ENCODE assay signal across 34 cellular contexts in genomic region chr11:43774786-43775185, GRCh38.
DNase-seq lines count a peak whose midpoint lies in the region; ATAC-seq, FAIRE-seq and TF ChIP-seq lines count a peak whose summit lies in the region.
"Had no signal": no experiment of that assay in that cellular context is flagged by ENCODE, and none has a peak within 500 bp of the region (broad histone marks: within the 10 kb centered on the region; RNA-seq: fewer than 3 reads in every experiment).

No MANE protein-coding gene starts in this region.

- TF ChIP-seq EP300 in K562 (IDR thresholded peaks at IDR 0.05; ENCODE audit: low read length), result no peak

- H3K79me2 ChIP-seq in K562 (ENCODE audit: control insufficient read depth, insufficient read depth, low read length), result no peaks in the 10 kb centered on the region

- FAIRE-seq in K562 (lab: Jason Lieb, UNC), result no peak
- FAIRE-seq: A204.1, A549, D721Med had no signal

- no peaks in the 10 kb centered on the region for H3K9me1 ChIP-seq in K562 (ENCODE audit: control insufficient read depth, insufficient read depth, low read length)

- peaks cover 29% of the 10 kb centered on the region for H3K36me3 Mint-ChIP-seq in progenitor cell of endocrine pancreas (ENCODE audit: insufficient read depth)

- peaks cover 8% of the 10 kb centered on the region for H3K9me3 Mint-ChIP-seq in progenitor cell of endocrine pancreas (ENCODE audit: low read depth)

- TF ChIP-seq POLR2A in K562 (conservative IDR thresholded peaks at IDR 0.05), result no peak
- TF ChIP-seq POLR2A in breast epithelium (IDR thresholded peaks at IDR 0.05), result no peak

- no peak for TF ChIP-seq RAD21 in K562 (CRISPR knock-in tag; conservative IDR thresholded peaks at IDR 0.05 in 1 of 2, IDR thresholded peaks at IDR 0.05 in 1 of 2)

- WGBS in K562 (ENCODE audit: insufficient coverage, low coverage, missing lambda C conversion rate), result 90% methylated on average over 2 of the region's 2 CpGs

- intact Hi-C loops in K562 (cut with micrococcal nuclease), result no loop called here
- intact Hi-C loops in breast epithelium (cut with DNase I; ENCODE audit: low total_unique reads), result no loop called here

- DNase-seq in K562 (ENCODE audit: extremely low read depth in 1 of 4, low spot score in 3 of 4) (no peak), NCI-H2107 (lab: John Stamatoyannopoulos, UW) (no peak), progenitor cell of endocrine pancreas (ENCODE audit: low spot score, unreplicated experiment) (no peak), breast epithelium (ENCODE audit: low spot score in 2 of 2) (no peak)
- DNase-seq: 8988T; ACHN; AML-193; BE2C; C1 segment of cervical spinal cord; Caco-2; Calu3; CD4-positive, alpha-beta memory T cell; CD4-positive, alpha-beta T cell; CD4-positive, CD25-positive, alpha-beta regulatory T cell; CD8-positive, alpha-beta memory T cell; CD8-positive, alpha-beta T cell; COR-L47; DMS 273 treated with DMSO at 0.1 percent for 48 hours; DMS153; DMS53; DMS79; DMS79 treated with DMSO at 0.1 percent for 48 hours; DND-41; EL had no signal

- no peak overlapping the region for H3K27ac ChIP-seq in BLaER1
- no peak overlapping the region for H3K27ac ChIP-seq in HEK293 (ENCODE audit: extremely low read depth, low read depth, low read length)
- no peak overlapping the region for H3K27ac ChIP-seq in K562 (ENCODE audit: extremely low read depth, low read depth, low read length)
- no peak overlapping the region for H3K27ac ChIP-seq in breast epithelium
- H3K27ac ChIP-seq: 22Rv1; A549; BLaER1 treated with 17β-estradiol and CSF1 and Interleukin-3, amounts not matched to agents 10 nM and 100 nM; C4-2B had no signal

- POLR2A ChIA-PET in HEK293 (lab: Yijun Ruan, JAX), result no interaction called here
- POLR2A ChIA-PET in K562 (lab: Yijun Ruan, JAX), result no interaction called here

- no peaks in the 10 kb centered on the region for H3K4me1 Mint-ChIP-seq in progenitor cell of endocrine pancreas (ENCODE audit: low read depth)
- H3K4me1 Mint-ChIP-seq: B cell; CD14-positive monocyte; CD4-positive, alpha-beta memory T cell; CD8-positive, alpha-beta memory T cell had no signal

- no peak overlapping the region for H2AFZ ChIP-seq in K562 (ENCODE audit: low read depth, low read length)

- H3K4me3 ChIP-seq in BLaER1, result peak overlapping the region; percentile 29; the same call in 1 of the 2 replicates
- H3K4me3 ChIP-seq in HEK293 (ENCODE audit: low read depth, low read length), result no peak overlapping the region
- H3K4me3 ChIP-seq in K562, result no peak overlapping the region
- no peak overlapping the region for H3K4me3 ChIP-seq in breast epithelium
- H3K4me3 ChIP-seq: A549 had no signal

- H3K36me3 ChIP-seq in BLaER1 (peaks cover 53% of the 10 kb centered on the region), HEK293 (ENCODE audit: control insufficient read depth in 2 of 2, insufficient read depth in 1 of 2, low read length in 2 of 2) (peaks cover 0 to 9% of the 10 kb centered on the region in 2 experiments; a peak in 1 of 3 replicates), K562 (ENCODE audit: control insufficient read depth, insufficient read depth, low read length) (no peaks in the 10 kb centered on the region), breast epithelium (no peaks in the 10 kb centered on the region)
- H3K36me3 ChIP-seq: BE2C had no signal

- H3K9ac ChIP-seq in BLaER1 (no peak overlapping the region), K562 (ENCODE audit: insufficient read depth in 1 of 2, low read depth in 2 of 2, low read length in 2 of 2) (no peak overlapping the region)
- H3K9ac ChIP-seq: BLaER1 treated with 17β-estradiol and CSF1 and Interleukin-3, amounts not matched to agents 10 nM and 100 nM had no signal

- H3K27me3 ChIP-seq in BLaER1 (no peaks in the 10 kb centered on the region), K562 (ENCODE audit: control insufficient read depth in 2 of 2, insufficient read depth in 2 of 2, low read length in 2 of 2) (no peaks in the 10 kb centered on the region), breast epithelium (no peaks in the 10 kb centered on the region)
- H3K27me3 ChIP-seq: BE2C; BLaER1 treated with 17β-estradiol and CSF1 and Interleukin-3, amounts not matched to agents 10 nM and 100 nM had no signal

- no peaks in the 10 kb centered on the region for H3K4me1 ChIP-seq in BLaER1
- no peaks in the 10 kb centered on the region for H3K4me1 ChIP-seq in HEK293 (ENCODE audit: control insufficient read depth, insufficient read depth, low read length)
- H3K4me1 ChIP-seq in K562 (replicated peaks in 1 of 2; ENCODE audit: control insufficient read depth in 2 of 2, insufficient read depth in 2 of 2, low read length in 2 of 2), result no peaks in the 10 kb centered on the region
- no peaks in the 10 kb centered on the region for H3K4me1 ChIP-seq in breast epithelium
- H3K4me1 ChIP-seq: A549; BE2C; BLaER1 treated with 17β-estradiol and CSF1 and Interleukin-3, amounts not matched to agents 10 nM and 100 nM; Caco-2 had no signal

- H4K20me1 ChIP-seq in BLaER1 (no peaks in the 10 kb centered on the region), K562 (replicated peaks; ENCODE audit: control insufficient read depth, insufficient read depth, low read length) (no peaks in the 10 kb centered on the region)

- no peaks in the 10 kb centered on the region for H3K27me3 Mint-ChIP-seq in progenitor cell of endocrine pancreas
- H3K27me3 Mint-ChIP-seq: B cell; CD4-positive, alpha-beta memory T cell; CD4-positive, alpha-beta T cell; CD4-positive, CD25-positive, alpha-beta regulatory T cell; CD8-positive, alpha-beta memory T cell had no signal

- BruUV-seq in K562 (replicated peaks; lab: Mats Ljungman, UMichigan), result no TSS peak

- TF ChIP-seq CTCF in HEK293 (tag by site-specific recombination; IDR thresholded peaks at IDR 0.05) (no peak), K562 (IDR thresholded peaks at IDR 0.05 in 2 of 3, conservative IDR thresholded peaks at IDR 0.05 in 1 of 3; ENCODE audit: insufficient read depth in 2 of 3, low read depth in 1 of 3, low read length in 3 of 3) (no peak), progenitor cell of endocrine pancreas (IDR thresholded peaks at IDR 0.05; ENCODE audit: unreplicated experiment) (no peak), breast epithelium (IDR thresholded peaks at IDR 0.05) (no peak)

- no peak overlapping the region for H3K27ac Mint-ChIP-seq in progenitor cell of endocrine pancreas
- H3K27ac Mint-ChIP-seq: B cell; CD14-positive monocyte; CD4-positive, alpha-beta memory T cell; CD4-positive, alpha-beta T cell; CD4-positive, CD25-positive, alpha-beta regulatory T cell; CD8-positive, alpha-beta memory T cell; CD8-positive, alpha-beta T cell had no signal

- no peak overlapping the region for H3K4me3 Mint-ChIP-seq in progenitor cell of endocrine pancreas (ENCODE audit: low read depth)
- H3K4me3 Mint-ChIP-seq: B cell; CD14-positive monocyte; CD4-positive, alpha-beta memory T cell; CD4-positive, alpha-beta T cell; CD4-positive, CD25-positive, alpha-beta regulatory T cell; CD8-positive, alpha-beta memory T cell; CD8-positive, alpha-beta T cell had no signal

- ATAC-seq in K562, result no peak
- ATAC-seq: A549; CD8-positive, alpha-beta T cell had no signal

- H3K9me3 ChIP-seq in BLaER1, result peaks cover 28% of the 10 kb centered on the region
- no peaks in the 10 kb centered on the region for H3K9me3 ChIP-seq in HEK293 (ENCODE audit: control insufficient read depth, insufficient read depth, low read depth, low read length)
- no peaks in the 10 kb centered on the region for H3K9me3 ChIP-seq in K562 (replicated peaks; ENCODE audit: control insufficient read depth, insufficient read depth, low read depth, low read length)
- no peaks in the 10 kb centered on the region for H3K9me3 ChIP-seq in breast epithelium
- H3K9me3 ChIP-seq: BE2C had no signal

- CTCF ChIA-PET in HEK293 (lab: Yijun Ruan, JAX) (no interaction called here), K562 (lab: Yijun Ruan, JAX; ENCODE audit: low intra/inter-chr PET ratio) (no interaction called here)

- H3K4me2 ChIP-seq in BLaER1 (no peak overlapping the region), K562 (ENCODE audit: insufficient read depth, low read length) (no peak overlapping the region)
- H3K4me2 ChIP-seq: A549; BLaER1 treated with 17β-estradiol and CSF1 and Interleukin-3, amounts not matched to agents 10 nM and 100 nM had no signal

- in situ Hi-C loops in K562 (cut with MboI), result no loop called here

TF ChIP-seq in HEK293, 187 proteins besides CTCF, POLR2A, EP300 and RAD21:
- TF ChIP-seq ZNF155 (tag by site-specific recombination; IDR thresholded peaks at IDR 0.05), result no peak
- peak; percentile 80 for TF ChIP-seq ZNF10 (tag by site-specific recombination; IDR thresholded peaks at IDR 0.05)

TF ChIP-seq in K562, 482 proteins besides CTCF, POLR2A, EP300 and RAD21:
- TF ChIP-seq THRAP3 (IDR thresholded peaks at IDR 0.05; ENCODE audit: borderline replicate concordance), result no peak
- peak; percentile 87 for TF ChIP-seq ZNF134 (CRISPR knock-in tag; conservative IDR thresholded peaks at IDR 0.05)
TF ChIP-seq in K562: peak in this region for 1.
